ENCODE assay signal across 8 cellular contexts in the genomic region with DNA sequence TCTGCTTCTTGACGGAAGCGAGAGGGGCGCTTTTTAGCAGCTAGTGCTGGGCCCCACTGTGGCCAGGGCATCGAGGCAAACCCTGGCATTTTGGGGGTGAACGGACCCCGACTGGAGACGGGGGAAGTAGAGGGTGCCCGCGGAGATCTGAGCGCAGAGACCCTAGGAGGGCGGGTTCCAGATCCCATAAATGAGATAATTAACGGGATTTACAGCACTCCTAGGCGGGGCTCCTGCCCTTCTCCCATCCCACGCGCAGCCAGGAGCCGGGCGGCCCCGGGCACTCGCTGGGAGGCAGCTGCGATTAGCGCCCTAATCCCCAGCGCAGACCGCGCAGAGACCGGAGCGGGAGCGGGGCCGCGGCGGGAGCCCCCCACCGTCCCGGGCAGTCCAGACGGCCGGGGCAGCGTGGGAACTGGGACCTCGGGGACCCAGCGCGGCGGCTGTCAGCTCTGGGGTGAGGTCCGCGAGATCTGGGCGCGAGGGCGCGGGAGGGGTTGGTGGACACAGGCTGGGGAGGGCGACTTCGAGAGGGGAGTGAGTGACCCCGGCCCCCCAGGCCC. TPM values are rescaled to one million over a fixed set of nuclear protein-coding genes. Genes with fewer than 3 reads are reported as not detected.
DNase-seq lines count a peak whose midpoint lies in the region; ATAC-seq lines count a peak whose summit lies in the region.

No MANE protein-coding gene starts in this region.

- intact Hi-C loops in Right ventricle myocardium superior (cut with DNase I): no loop called here

- ATAC-seq in Right ventricle myocardium superior (ENCODE audit: poor library complexity) (peak; percentile 27), HG03025 (IDR thresholded peaks at IDR 0.05; ENCODE audit: low FRiP score, unreplicated experiment) (no peak)

- H3K9ac ChIP-seq in ES-I3 (ENCODE audit: low read depth, low read length) (peak overlapping the region; percentile 72; the same call in 1 of the 2 replicates), rectal smooth muscle tissue (ENCODE audit: low read length) (peak overlapping the region; percentile 36)

- no peaks in the 10 kb centered on the region for H3K9me3 ChIP-seq in ES-I3 (ENCODE audit: control insufficient read depth, insufficient read depth, low read length)
- no peaks in the 10 kb centered on the region for H3K9me3 ChIP-seq in SJSA1 (replicated peaks)

- peak overlapping the region; percentile 75 for H3K27ac ChIP-seq in SJSA1
- peak overlapping the region; percentile 94 for H3K27ac ChIP-seq in rectal smooth muscle tissue (ENCODE audit: low read depth, low read length)
- no peak overlapping the region for H3K27ac ChIP-seq in substantia nigra (ENCODE audit: low read depth, low read length, poor library complexity, severe bottlenecking)

- H3K27me3 ChIP-seq in SJSA1 (replicated peaks): no peaks in the 10 kb centered on the region
- H3K27me3 ChIP-seq in rectal smooth muscle tissue (ENCODE audit: control insufficient read depth, insufficient read depth, low read length): no peaks in the 10 kb centered on the region

- H3K36me3 ChIP-seq in ES-I3 (ENCODE audit: insufficient read depth, low read length) (no peaks in the 10 kb centered on the region), SJSA1 (peaks cover 6% of the 10 kb centered on the region; the same call in 1 of the 2 replicates), rectal smooth muscle tissue (ENCODE audit: control insufficient read depth, insufficient read depth, low read length) (no peaks in the 10 kb centered on the region)

- peak in 1 of 2 experiments; percentile 48 for DNase-seq in SJSA1 (ENCODE audit: low read depth in 1 of 2, low spot score in 2 of 2)
- DNase-seq in Right ventricle myocardium superior: no peak
- DNase-seq in substantia nigra (lab: John Stamatoyannopoulos, UW): no peak
- DNase-seq in SW480 (ENCODE audit: low spot score): no peak
- DNase-seq in stimulated activated CD4-positive, alpha-beta T cell treated with anti-CD3 and anti-CD28 coated beads, Interleukin-4, amount 100 ng/mL, for 4 hours: no peak

- peak overlapping the region; percentile 96 for H3K4me3 ChIP-seq in SJSA1
- H3K4me3 ChIP-seq in rectal smooth muscle tissue (ENCODE audit: low read length): peak overlapping the region; percentile 71

- H3K4me1 ChIP-seq in ES-I3 (ENCODE audit: insufficient read depth, low read length) (peaks cover 10% of the 10 kb centered on the region; the same call in 1 of the 2 replicates), SJSA1 (replicated peaks) (peaks cover 72% of the 10 kb centered on the region), rectal smooth muscle tissue (ENCODE audit: control insufficient read depth, insufficient read depth, low read length) (peaks cover 16% of the 10 kb centered on the region)

RNA-seq across cellular contexts. Expression of a gene that starts 0.7 kb away (rescaled TPM):
- total RNA-seq in SJSA1 (2014; rRNA removed; shearing (Covaris generic)): 15.6 and 24.9 TPM in 2 replicates
- 25.5 TPM for total RNA-seq in Right ventricle myocardium superior
